ENCODE assay signal across 10 cellular contexts in the genomic region with DNA sequence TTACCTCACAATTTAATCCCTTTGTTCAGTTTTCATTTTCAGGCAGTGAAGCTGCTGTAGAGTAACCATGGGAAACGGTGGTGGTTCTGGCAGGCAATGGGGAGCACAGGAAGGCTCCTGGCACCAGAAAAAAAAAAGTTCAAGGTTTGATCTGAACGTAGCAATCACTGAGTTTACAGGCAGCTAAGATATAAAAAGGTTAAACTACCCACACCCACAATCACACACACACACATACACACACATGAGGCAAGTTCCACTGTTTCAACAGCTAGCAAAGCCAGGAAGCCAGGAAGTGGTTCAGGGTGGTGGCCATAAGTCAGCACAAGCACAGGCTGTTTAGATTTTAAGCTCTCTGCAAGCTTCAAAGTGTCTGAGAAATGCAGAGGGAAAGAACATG. TPM values are rescaled to one million over a fixed set of nuclear protein-coding genes. Genes with fewer than 3 reads are reported as not detected.
DNase-seq lines count a peak whose midpoint lies in the region; ATAC-seq, FAIRE-seq and TF ChIP-seq lines count a peak whose summit lies in the region.
"Had no signal": no experiment of that assay in that cellular context is flagged by ENCODE, and none has a peak within 500 bp of the region (broad histone marks: within the 10 kb centered on the region; RNA-seq: fewer than 3 reads in every experiment).

Gene SULT1B1, minus strand, starts transcription at position 166 of the 400 bp plus-strand sequence. CDS start 5,403 bp downstream, outside the sequence.

- H3K4me1 ChIP-seq in Peyer's patch (peaks cover 0 to 20% (median 3%) of the 10 kb centered on the region in 4 donors), mucosa of rectum (ENCODE audit: control insufficient read depth in 2 of 2, insufficient read depth in 2 of 2, low read length in 2 of 2) (peaks cover 9 to 14% of the 10 kb centered on the region in 2 donors)

- H3K36me3 Mint-ChIP-seq in brain = no peaks in the 10 kb centered on the region

- no peaks in the 10 kb centered on the region for H3K9me3 ChIP-seq in Peyer's patch
- H3K9me3 ChIP-seq in mucosa of rectum (ENCODE audit: control insufficient read depth in 2 of 2, low read length in 2 of 2) = no peaks in the 10 kb centered on the region

- H3K36me3 ChIP-seq in Peyer's patch (no peaks in the 10 kb centered on the region), mucosa of rectum (ENCODE audit: control insufficient read depth in 2 of 2, insufficient read depth in 2 of 2, low read length in 2 of 2) (no peaks in the 10 kb centered on the region)

- H3K4me3 Mint-ChIP-seq in brain = peak within 1 kb of the TSS in 1 of 5 experiments; percentile 82

- FAIRE-seq in GM19239 (lab: Jason Lieb, UNC) = no peak
- FAIRE-seq: islet of Langerhans had no signal

- peaks cover 4% of the 10 kb centered on the region for H3K27me3 Mint-ChIP-seq in brain

- H3K4me3 ChIP-seq in Peyer's patch (peak within 1 kb of the TSS in 3 of 4 donors; percentile 11 to 50 (median 48)), mucosa of rectum (ENCODE audit: low read length in 2 of 2) (peak within 1 kb of the TSS; percentile 65 to 81)

- ATAC-seq in GM19452 (IDR thresholded peaks at IDR 0.05; ENCODE audit: unreplicated experiment) = no peak

- H3K27me3 ChIP-seq in Peyer's patch (no peaks in the 10 kb centered on the region), mucosa of rectum (ENCODE audit: control insufficient read depth in 2 of 2, insufficient read depth in 2 of 2, low read length in 2 of 2) (no peaks in the 10 kb centered on the region)

- H3K27ac ChIP-seq in Peyer's patch (peak within 1 kb of the TSS in 3 of 4 donors; percentile 42 to 83 (median 69)), mucosa of rectum (ENCODE audit: low read depth in 2 of 2, low read length in 2 of 2) (peak within 1 kb of the TSS; percentile 88 to 92)

- peak within 1 kb of the TSS; percentile 65 to 66 for H3K9ac ChIP-seq in mucosa of rectum (ENCODE audit: low read depth in 1 of 2, low read length in 2 of 2)

- peak within 1 kb of the TSS in 3 of 5 experiments; percentile 57 to 87 (median 63) for H3K27ac Mint-ChIP-seq in brain

- peak; percentile 9 to 61 for TF ChIP-seq POLR2A in Peyer's patch (IDR thresholded peaks at IDR 0.05)

- peaks cover 0 to 3% (median 0%) of the 10 kb centered on the region in 5 experiments for H3K9me3 Mint-ChIP-seq in brain

- peaks cover 6% of the 10 kb centered on the region for H3K4me1 Mint-ChIP-seq in brain

- peak; percentile 56 for DNase-seq in CD1c-positive myeloid dendritic cell (ENCODE audit: extremely low spot score)
- peak; percentile 22 to 79 (median 54) for DNase-seq in Peyer's patch
- no peak for DNase-seq in NCI-H510A (lab: John Stamatoyannopoulos, UW)
- no peak for DNase-seq in GM19239 (ENCODE audit: insufficient read length, low spot score)
- no peak for DNase-seq in EL
- DNase-seq: NCI-H510A treated with DMSO at 0.1 percent for 48 hours had no signal

- no peak for TF ChIP-seq CTCF in Peyer's patch (IDR thresholded peaks at IDR 0.05)
- no peak for TF ChIP-seq CTCF in brain (conservative IDR thresholded peaks at IDR 0.05)

RNA-seq across cellular contexts. Expression of gene SULT1B1, which starts in this region (rescaled TPM):
- 100 to 1,000 TPM in 2 of 4 donors, 10 to 100 TPM in 2; 15.7 to 137 (median 99.9) TPM for total RNA-seq in Peyer's patch
- 0.27 TPM for polyA plus RNA-seq in brain (ENCODE audit: insufficient read depth, low read depth, low replicate concordance)

Comparison
In these comparisons a context has a peak if more than half of its experiments do, and no peak if none do; other contexts are left out.
1. DNase-seq: peak in CD1c-positive myeloid dendritic cell (single experiment) and Peyer's patch (3 of 3); none in NCI-H510A (single experiment), GM19239 (single experiment) and EL (single experiment).